1 cellular context compared by ENCODE assay signal in the genomic region with DNA sequence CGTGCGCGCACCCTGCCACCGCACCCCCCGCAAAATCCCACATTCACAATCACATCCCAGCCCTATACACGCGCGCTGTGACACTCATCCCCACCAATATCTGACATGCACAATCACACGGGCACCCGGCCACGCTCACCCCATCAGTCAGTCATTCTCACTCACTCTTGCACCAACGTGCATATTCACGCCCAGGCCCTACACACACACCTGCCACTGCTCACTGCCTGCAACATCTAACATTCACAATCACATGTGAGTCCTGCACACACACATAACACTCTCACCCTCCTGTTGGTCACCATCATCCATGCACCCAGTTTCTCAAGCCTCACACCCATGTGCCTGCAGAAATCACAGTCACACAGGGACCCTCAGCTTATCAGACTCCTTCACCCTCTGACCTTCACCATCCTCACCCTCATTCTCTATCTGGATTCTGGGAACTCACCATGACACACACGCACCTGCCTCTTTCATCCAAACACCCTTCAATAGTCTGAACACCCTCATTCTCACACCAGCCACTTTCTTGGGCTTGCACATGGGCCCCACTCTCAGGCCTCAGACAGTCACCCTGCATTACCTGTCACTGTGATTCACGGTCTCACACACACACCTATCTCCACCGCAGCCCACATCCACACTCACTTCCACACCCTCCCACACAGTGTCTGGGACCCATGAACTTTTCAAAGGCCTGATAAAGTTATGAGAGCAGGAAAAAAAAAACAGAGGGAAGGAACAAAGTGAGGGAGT.
TF ChIP-seq lines count a peak whose summit lies in the region.

No MANE protein-coding gene starts in this region.

TF ChIP-seq in IMR-90, 13 proteins besides CTCF, POLR2A, EP300 and RAD21 (continued from another document):
- TF ChIP-seq RFX5 (IDR thresholded peaks at IDR 0.05; ENCODE audit: low read depth, low read length), result no peak
